In genomic region chr6:70151616-70152015, GRCh38 we compare ENCODE assay signal across 2 cellular contexts.
TF ChIP-seq lines count a peak whose summit lies in the region.

No MANE protein-coding gene starts in this region.

TF ChIP-seq in HEK293, 187 proteins besides CTCF, POLR2A, EP300 and RAD21 (continued from another document and continues in another):
- TF ChIP-seq ZNF280D (tag by site-specific recombination; IDR thresholded peaks at IDR 0.05), result no peak
- no peak for TF ChIP-seq AEBP2 (tag by site-specific recombination; IDR thresholded peaks at IDR 0.05; ENCODE audit: borderline replicate concordance)
- TF ChIP-seq ZNF785 (tag by site-specific recombination; IDR thresholded peaks at IDR 0.05), result no peak
- TF ChIP-seq RBAK (tag by site-specific recombination; IDR thresholded peaks at IDR 0.05), result no peak
- TF ChIP-seq ZBTB1 (tag by site-specific recombination; IDR thresholded peaks at IDR 0.05), result no peak
- TF ChIP-seq BCL11A (tag by site-specific recombination; IDR thresholded peaks at IDR 0.05; ENCODE audit: low read depth), result 0 out of 2 replicates have a peak, but pooled peaks have one; percentile 15
- 0 out of 2 replicates have a peak, but pooled peaks have one; percentile 31 for TF ChIP-seq IKZF3 (tag by site-specific recombination; IDR thresholded peaks at IDR 0.05)
- TF ChIP-seq ZEB2 (tag by site-specific recombination; IDR thresholded peaks at IDR 0.05), result peak; percentile 69; the same call in 1 of the 2 replicates
- TF ChIP-seq ZNF138 (tag by site-specific recombination; IDR thresholded peaks at IDR 0.05; ENCODE audit: borderline replicate concordance), result no peak
- no peak for TF ChIP-seq PRDM10 (tag by site-specific recombination; IDR thresholded peaks at IDR 0.05)
- no peak for TF ChIP-seq ZNF549 (tag by site-specific recombination; IDR thresholded peaks at IDR 0.05)
- TF ChIP-seq FEZF1 (tag by site-specific recombination; IDR thresholded peaks at IDR 0.05), result no peak
- no peak for TF ChIP-seq ZNF155 (tag by site-specific recombination; IDR thresholded peaks at IDR 0.05)
- TF ChIP-seq ZNF555 (tag by site-specific recombination; conservative IDR thresholded peaks at IDR 0.05), result no peak
- TF ChIP-seq ZNF658 (tag by site-specific recombination; IDR thresholded peaks at IDR 0.05), result no peak
- TF ChIP-seq KLF8 (tag by site-specific recombination; IDR thresholded peaks at IDR 0.05), result 0 out of 2 replicates have a peak, but pooled peaks have one; percentile 30
- TF ChIP-seq ZNF660 (tag by site-specific recombination; IDR thresholded peaks at IDR 0.05), result peak; percentile 64; the same call in 1 of the 2 replicates
- no peak for TF ChIP-seq ZNF501 (tag by site-specific recombination; IDR thresholded peaks at IDR 0.05)
- TF ChIP-seq PATZ1 (tag by site-specific recombination; IDR thresholded peaks at IDR 0.05), result no peak
- no peak for TF ChIP-seq ZIC2 (tag by site-specific recombination; IDR thresholded peaks at IDR 0.05)

TF ChIP-seq in K562, 482 proteins besides CTCF, POLR2A, EP300 and RAD21 (continued from another document):
- TF ChIP-seq GMEB1 (CRISPR knock-in tag; IDR thresholded peaks at IDR 0.05), result no peak
- peak; percentile 40; the same call in 1 of the 2 replicates for TF ChIP-seq ATF3 (IDR thresholded peaks at IDR 0.05)
- TF ChIP-seq ATF3 (CRISPR knock-in tag; conservative IDR thresholded peaks at IDR 0.05), result no peak
- TF ChIP-seq GABPB2 (CRISPR knock-in tag; conservative IDR thresholded peaks at IDR 0.05), result no peak
- no peak for TF ChIP-seq ZNF644 (tag; IDR thresholded peaks at IDR 0.05; ENCODE audit: low read depth)
- TF ChIP-seq ZNF217 (CRISPR knock-in tag; IDR thresholded peaks at IDR 0.05), result no peak
- no peak for TF ChIP-seq HMG20A (CRISPR knock-in tag; conservative IDR thresholded peaks at IDR 0.05)
- no peak for TF ChIP-seq ADNP (tag; IDR thresholded peaks at IDR 0.05)
- TF ChIP-seq KAT7 (CRISPR knock-in tag; IDR thresholded peaks at IDR 0.05; ENCODE audit: borderline replicate concordance), result no peak
- peak; percentile 51 for TF ChIP-seq MEF2A (IDR thresholded peaks at IDR 0.05; ENCODE audit: control insufficient read depth, low read depth, low read length)
- TF ChIP-seq MLLT1 (IDR thresholded peaks at IDR 0.05), result no peak
- TF ChIP-seq KDM1A (IDR thresholded peaks at IDR 0.05), result peak; percentile 59 to 65
- no peak for TF ChIP-seq ZSCAN29 (IDR thresholded peaks at IDR 0.05)
- TF ChIP-seq CBFB (CRISPR knock-in tag; IDR thresholded peaks at IDR 0.05), result no peak
- TF ChIP-seq ARID4B (CRISPR knock-in tag; IDR thresholded peaks at IDR 0.05), result no peak
- TF ChIP-seq RCOR1 (IDR thresholded peaks at IDR 0.05; ENCODE audit: borderline replicate concordance in 1 of 2, low read depth in 2 of 2, low read length in 2 of 2), result peak in 1 of 2 experiments; percentile 58; a peak in 2 of 4 replicates
- no peak for TF ChIP-seq EZH2 (IDR thresholded peaks at IDR 0.05; ENCODE audit: borderline replicate concordance, low read depth, low read length)
- TF ChIP-seq SRSF7 (optimal IDR thresholded peaks at IDR 0.05; ENCODE audit: low read depth, low read length), result no peak
- peak; percentile 93 for TF ChIP-seq MEF2D (tag; conservative IDR thresholded peaks at IDR 0.05; ENCODE audit: low read depth)
- TF ChIP-seq FOXJ2 (tag; IDR thresholded peaks at IDR 0.05), result peak; percentile 31; the same call in 1 of the 2 replicates
- no peak for TF ChIP-seq ZNF79 (CRISPR knock-in tag; IDR thresholded peaks at IDR 0.05; ENCODE audit: low read depth)
- TF ChIP-seq NELFE (IDR thresholded peaks at IDR 0.05; ENCODE audit: insufficient read depth, insufficient read length), result no peak
- no peak for TF ChIP-seq XRCC3 (IDR thresholded peaks at IDR 0.05)
- 0 out of 2 replicates have a peak, but pooled peaks have one; percentile 17 for TF ChIP-seq DPF2 (IDR thresholded peaks at IDR 0.05)
- TF ChIP-seq ZFP91 (CRISPR knock-in tag; IDR thresholded peaks at IDR 0.05), result no peak
- peak; percentile 37; the same call in 1 of the 2 replicates for TF ChIP-seq ARID1B (IDR thresholded peaks at IDR 0.05)
- TF ChIP-seq ZNF780A (CRISPR knock-in tag; IDR thresholded peaks at IDR 0.05), result no peak
- TF ChIP-seq TFAM (CRISPR knock-in tag; conservative IDR thresholded peaks at IDR 0.05), result no peak
- TF ChIP-seq ATF1 (CRISPR knock-in tag; IDR thresholded peaks at IDR 0.05), result no peak
- no peak for TF ChIP-seq ATF1 (tag; IDR thresholded peaks at IDR 0.05)
- TF ChIP-seq SMC3 (conservative IDR thresholded peaks at IDR 0.05; ENCODE audit: insufficient read depth, low read depth, low read length), result no peak
- TF ChIP-seq JUND (IDR thresholded peaks at IDR 0.05; ENCODE audit: borderline replicate concordance, low read depth, low read length), result 0 out of 2 replicates have a peak, but pooled peaks have one; percentile 8
- TF ChIP-seq JUND (tag; IDR thresholded peaks at IDR 0.05; ENCODE audit: borderline replicate concordance, low read depth, low read length), result peak; percentile 34; the same call in 1 of the 3 replicates
- 0 out of 2 replicates have a peak, but pooled peaks have one; percentile 19 for TF ChIP-seq PHF21A (IDR thresholded peaks at IDR 0.05; ENCODE audit: borderline replicate concordance, low read depth)
- TF ChIP-seq FOSL1 (tag; conservative IDR thresholded peaks at IDR 0.05), result peak; percentile 71
- no peak for TF ChIP-seq ZEB2 (IDR thresholded peaks at IDR 0.05)
- TF ChIP-seq C11orf30 (IDR thresholded peaks at IDR 0.05; ENCODE audit: low read depth), result no peak
- TF ChIP-seq ZNF324 (CRISPR knock-in tag; IDR thresholded peaks at IDR 0.05), result no peak
- TF ChIP-seq CEBPZ (IDR thresholded peaks at IDR 0.05; ENCODE audit: borderline replicate concordance, low read depth, low read length), result no peak
- TF ChIP-seq ZNF778 (CRISPR knock-in tag; IDR thresholded peaks at IDR 0.05), result no peak
- TF ChIP-seq SMARCE1 (IDR thresholded peaks at IDR 0.05), result peak; percentile 59; the same call in 1 of the 2 replicates
- TF ChIP-seq CBFA2T3 (IDR thresholded peaks at IDR 0.05), result peak; percentile 40; the same call in 1 of the 2 replicates
